Comparison of ENCODE assay signal across 1 cellular context in genomic region chr6:136226027-136226673, GRCh38.
A peak's percentile ranks its signal among the peaks of the same experiment; 100 is the strongest.
TF ChIP-seq lines count a peak whose summit lies in the region.

No MANE protein-coding gene starts in this region.

TF ChIP-seq in K562, 482 proteins besides CTCF, POLR2A, EP300 and RAD21 (continued from another document and continues in another):
- TF ChIP-seq MIER1 (IDR thresholded peaks at IDR 0.05; ENCODE audit: low read depth) (no peak), ZFPM2 (CRISPR knock-in tag; IDR thresholded peaks at IDR 0.05) (no peak), ZNF23 (CRISPR knock-in tag; IDR thresholded peaks at IDR 0.05) (no peak), NR3C1 (CRISPR knock-in tag; IDR thresholded peaks at IDR 0.05) (no peak), ZNF175 (CRISPR knock-in tag; IDR thresholded peaks at IDR 0.05; ENCODE audit: low read depth) (no peak), ZNF277 (CRISPR knock-in tag; IDR thresholded peaks at IDR 0.05; ENCODE audit: borderline replicate concordance) (no peak), ID3 (CRISPR knock-in tag; IDR thresholded peaks at IDR 0.05) (no peak), ID3 (tag; IDR thresholded peaks at IDR 0.05) (no peak), NCOA4 (IDR thresholded peaks at IDR 0.05; ENCODE audit: partially characterized antibody) (no peak), FOXJ2 (tag; IDR thresholded peaks at IDR 0.05) (no peak; the same call in 1 of the 2 replicates), ZNF512 (tag; IDR thresholded peaks at IDR 0.05) (no peak), ZNF318 (IDR thresholded peaks at IDR 0.05; ENCODE audit: borderline replicate concordance in 1 of 2, low read depth in 1 of 2) (no peak), RFX1 (IDR thresholded peaks at IDR 0.05) (no peak; the same call in 1 of the 2 replicates), HNRNPH1 (optimal IDR thresholded peaks at IDR 0.05; ENCODE audit: low read depth, low read length) (no peak), SAFB (IDR thresholded peaks at IDR 0.05; ENCODE audit: borderline replicate concordance, low read depth, low read length) (no peak), SMARCE1 (IDR thresholded peaks at IDR 0.05) (no peak), HOXB6 (CRISPR knock-in tag; IDR thresholded peaks at IDR 0.05; ENCODE audit: borderline replicate concordance) (0 out of 2 replicates have a peak, but pooled peaks have one; percentile 4), SMAD2 (IDR thresholded peaks at IDR 0.05; ENCODE audit: low read depth, low read length) (no peak), ZNF253 (CRISPR knock-in tag; conservative IDR thresholded peaks at IDR 0.05) (no peak), HDAC8 (tag; IDR thresholded peaks at IDR 0.05) (0 out of 2 replicates have a peak, but pooled peaks have one; percentile 34), SUPT5H (IDR thresholded peaks at IDR 0.05) (no peak), ZNF586 (CRISPR knock-in tag; conservative IDR thresholded peaks at IDR 0.05) (no peak), MLX (CRISPR knock-in tag; conservative IDR thresholded peaks at IDR 0.05) (no peak; a peak in 1 of 4 replicates), NONO (IDR thresholded peaks at IDR 0.05; ENCODE audit: low read depth in 2 of 2, low read length in 1 of 2) (no peak), TFAM (CRISPR knock-in tag; conservative IDR thresholded peaks at IDR 0.05) (no peak), RFX7 (CRISPR knock-in tag; IDR thresholded peaks at IDR 0.05) (no peak), GABPB1 (CRISPR knock-in tag; IDR thresholded peaks at IDR 0.05) (no peak), CREM (IDR thresholded peaks at IDR 0.05; ENCODE audit: low read depth) (0 out of 2 replicates have a peak, but pooled peaks have one; percentile 5), OTX1 (CRISPR knock-in tag; IDR thresholded peaks at IDR 0.05) (no peak), KLF16 (IDR thresholded peaks at IDR 0.05) (peak; percentile 34; the same call in 1 of the 2 replicates), IRF9 (tag; IDR thresholded peaks at IDR 0.05) (peak; percentile 84), CREB1 (IDR thresholded peaks at IDR 0.05) (no peak; the same call in 1 of the 2 replicates), CREB1 (CRISPR knock-in tag; IDR thresholded peaks at IDR 0.05) (no peak), ZBTB5 (IDR thresholded peaks at IDR 0.05) (no peak), XRCC4 (IDR thresholded peaks at IDR 0.05; ENCODE audit: extremely low read depth, insufficient read depth, insufficient read length) (no peak), PML (IDR thresholded peaks at IDR 0.05; ENCODE audit: low read length) (no peak), RCOR1 (IDR thresholded peaks at IDR 0.05; ENCODE audit: borderline replicate concordance in 1 of 2, low read depth in 2 of 2, low read length in 2 of 2) (no peak), MTA1 (IDR thresholded peaks at IDR 0.05; ENCODE audit: borderline replicate concordance) (no peak), ZNF324 (CRISPR knock-in tag; IDR thresholded peaks at IDR 0.05) (no peak), COPS2 (conservative IDR thresholded peaks at IDR 0.05) (no peak), ARID3A (IDR thresholded peaks at IDR 0.05; ENCODE audit: borderline replicate concordance, low read depth, low read length) (no peak), DMBX1 (CRISPR knock-in tag; IDR thresholded peaks at IDR 0.05; ENCODE audit: borderline replicate concordance) (no peak), ZBTB11 (CRISPR knock-in tag; IDR thresholded peaks at IDR 0.05) (no peak), HLTF (IDR thresholded peaks at IDR 0.05) (no peak), POLR2H (tag; IDR thresholded peaks at IDR 0.05; ENCODE audit: low read depth) (no peak; the same call in 1 of the 2 replicates)
